Comparison of ENCODE assay signal across 3 cellular contexts in genomic region chr7:137832990-137833389, GRCh38. TPM values are rescaled to one million over a fixed set of nuclear protein-coding genes. Genes with fewer than 3 reads are reported as not detected.
"Had no signal": no experiment of that assay in that cellular context is flagged by ENCODE, and none has a peak within 500 bp of the region (broad histone marks: within the 10 kb centered on the region; RNA-seq: fewer than 3 reads in every experiment).

No MANE protein-coding gene starts in this region.

RNA-seq across cellular contexts. Expression of gene DGKI, which starts 13.8 kb away (rescaled TPM):
- total RNA-seq: PC-3, SJCRH30, T-cell had no signal
